ENCODE assay signal across 20 cellular contexts in the genomic region with DNA sequence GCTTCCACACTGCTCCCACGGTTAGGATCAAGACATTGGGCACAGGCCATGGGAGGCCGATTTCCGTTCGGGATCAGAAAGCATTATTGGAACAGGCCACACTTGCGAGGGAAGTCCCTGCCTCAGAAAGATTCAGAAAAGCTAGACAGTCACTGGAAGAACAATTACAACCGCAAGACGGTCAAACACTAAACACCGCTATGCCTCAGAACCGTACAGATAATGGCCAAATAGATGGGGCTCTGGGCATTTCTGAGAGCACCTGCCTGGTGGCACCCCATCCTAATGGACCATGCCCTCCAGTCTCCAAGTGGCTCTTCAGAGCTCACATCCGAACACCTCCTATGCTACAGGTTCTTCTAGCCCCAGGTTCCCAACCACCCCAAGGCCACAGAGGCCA. TPM values are rescaled to one million over a fixed set of nuclear protein-coding genes. Genes with fewer than 3 reads are reported as not detected.
DNase-seq lines count a peak whose midpoint lies in the region; ATAC-seq, FAIRE-seq and TF ChIP-seq lines count a peak whose summit lies in the region.
"Had no signal": no experiment of that assay in that cellular context is flagged by ENCODE, and none has a peak within 500 bp of the region (broad histone marks: within the 10 kb centered on the region; RNA-seq: fewer than 3 reads in every experiment).

No MANE protein-coding gene starts in this region.

- H3K27me3 ChIP-seq in ACC112 (ENCODE audit: insufficient read depth, low read length) (no peaks in the 10 kb centered on the region), GM23248 (replicated peaks; ENCODE audit: insufficient read depth) (no peaks in the 10 kb centered on the region), bronchial epithelial cell (ENCODE audit: control insufficient read depth, insufficient read depth, low read length) (no peaks in the 10 kb centered on the region)
- H3K27me3 ChIP-seq: tibial artery had no signal

- H3K36me3 ChIP-seq in ACC112 (ENCODE audit: insufficient read depth, low read length) (peaks cover 50% of the 10 kb centered on the region), GM23248 (ENCODE audit: low read depth) (peaks cover 72% of the 10 kb centered on the region), bronchial epithelial cell (ENCODE audit: control insufficient read depth, insufficient read depth, low read length) (peaks cover 22% of the 10 kb centered on the region)

- peak; percentile 84 for FAIRE-seq in bronchial epithelial cell (lab: Jason Lieb, UNC)

- no peaks in the 10 kb centered on the region for H3K9me3 Mint-ChIP-seq in osteocyte (ENCODE audit: unreplicated experiment)
- H3K9me3 Mint-ChIP-seq: activated CD4-positive, alpha-beta T cell treated with anti-CD3 and anti-CD28 coated beads, Interleukin-2, amount 10 ng/mL, durations not matched to agents 7 days and 5 days; nephron; stimulated activated memory B cell treated with anti-CD40 and anti-IgM and Interleukin-4, amounts not matched to agents 10 μg/mL and 1 μg/mL and 100 μg/mL, for 72 hours had no signal

- H3K4me2 ChIP-seq in GM23248 (ENCODE audit: unreplicated experiment): no peak overlapping the region

- peaks cover 60% of the 10 kb centered on the region for H3K36me3 Mint-ChIP-seq in osteocyte (ENCODE audit: unreplicated experiment)

- H3K4me1 ChIP-seq in ACC112 (ENCODE audit: control insufficient read depth, insufficient read depth, low read length, unreplicated experiment): peaks cover 9% of the 10 kb centered on the region
- peaks cover 16% of the 10 kb centered on the region for H3K4me1 ChIP-seq in GM23248 (ENCODE audit: insufficient read depth)
- H3K4me1 ChIP-seq: Caco-2 had no signal

- ATAC-seq in GM18505 (IDR thresholded peaks at IDR 0.05; ENCODE audit: unreplicated experiment): no peak
- no peak for ATAC-seq in GM19351 (IDR thresholded peaks at IDR 0.05; ENCODE audit: unreplicated experiment)
- ATAC-seq: stimulated activated memory B cell treated with anti-CD40 and anti-IgM and Interleukin-4, amounts not matched to agents 10 μg/mL and 1 μg/mL and 100 μg/mL, for 72 hours had no signal

- no peaks in the 10 kb centered on the region for H3K9me2 ChIP-seq in GM23248 (ENCODE audit: insufficient read depth)

- H3K79me2 ChIP-seq in ACC112 (ENCODE audit: control insufficient read depth, insufficient read depth, low read length, unreplicated experiment): peaks cover 67% of the 10 kb centered on the region
- peaks cover 99% of the 10 kb centered on the region for H3K79me2 ChIP-seq in GM23248 (ENCODE audit: insufficient read depth)

- peak overlapping the region; percentile 69; the same call in 1 of the 2 replicates for H3K9ac ChIP-seq in GM23248

- in situ Hi-C loops in GM23248 (cut with MboI): no loop called here

- no peak overlapping the region for H3K4me3 Mint-ChIP-seq in osteocyte (ENCODE audit: unreplicated experiment)
- H3K4me3 Mint-ChIP-seq: activated CD4-positive, alpha-beta T cell treated with anti-CD3 and anti-CD28 coated beads, Interleukin-2, amount 10 ng/mL, durations not matched to agents 7 days and 5 days; nephron; stimulated activated memory B cell treated with anti-CD40 and anti-IgM and Interleukin-4, amounts not matched to agents 10 μg/mL and 1 μg/mL and 100 μg/mL, for 72 hours had no signal

- 83% methylated on average over 10 of the region's 10 CpGs for WGBS in GM23248 (ENCODE audit: low coverage in 1 of 2, low lambda C conversion rate in 2 of 2, missing lambda C conversion rate in 2 of 2), 2 experiments

- no peak for TF ChIP-seq POLR2A in GM18505 (IDR thresholded peaks at IDR 0.05; ENCODE audit: borderline replicate concordance, extremely low read depth, insufficient read depth, insufficient read length)

- H3K27ac ChIP-seq in ACC112 (ENCODE audit: low read depth, low read length) (peak overlapping the region; percentile 75), GM23248 (peak overlapping the region; percentile 82)

- H2AFZ ChIP-seq in ACC112 (ENCODE audit: low read length, unreplicated experiment): no peak overlapping the region
- no peak overlapping the region for H2AFZ ChIP-seq in GM23248

- no peaks in the 10 kb centered on the region for H3K9me3 ChIP-seq in GM23248 (ENCODE audit: low read depth)
- H3K9me3 ChIP-seq: Caco-2, tibial artery had no signal

- DNase-seq in GM23248: peak; percentile 2
- no peak for DNase-seq in bronchial epithelial cell (ENCODE audit: low read depth)
- no peak for DNase-seq in osteocyte (ENCODE audit: extremely low spot score, unreplicated experiment)
- no peak for DNase-seq in LoVo (ENCODE audit: low spot score)
- DNase-seq in COR-L47 (lab: John Stamatoyannopoulos, UW): no peak
- DNase-seq: activated CD4-positive, alpha-beta T cell treated with anti-CD3 and anti-CD28 coated beads, Interleukin-2, amount 10 ng/mL, durations not matched to agents 7 days and 5 days; activated CD8-positive, alpha-beta memory T cell treated with anti-CD3 and anti-CD28 coated beads, Interleukin-2, amount 50 U/mL, for 4 hours; activated gamma-delta T cell; Caco-2; effector CD4-positive, alpha-beta T cell; islet precursor cell; NCI-H1436; NCI-H526 treated with DMSO at 0.1 percent for 48 hours; retina had no signal

- H4K20me1 ChIP-seq in GM23248 (ENCODE audit: insufficient read depth): no peaks in the 10 kb centered on the region

- peaks cover 31% of the 10 kb centered on the region for H3K4me1 Mint-ChIP-seq in osteocyte (ENCODE audit: unreplicated experiment)
- H3K4me1 Mint-ChIP-seq: activated CD4-positive, alpha-beta T cell treated with anti-CD3 and anti-CD28 coated beads, Interleukin-2, amount 10 ng/mL, durations not matched to agents 7 days and 5 days had no signal

- H3K27ac Mint-ChIP-seq in osteocyte (ENCODE audit: unreplicated experiment): peak overlapping the region; percentile 79
- H3K27ac Mint-ChIP-seq: nephron had no signal

- peaks cover 12% of the 10 kb centered on the region for H3F3A ChIP-seq in GM23248 (ENCODE audit: insufficient read depth)

- H3K27me3 Mint-ChIP-seq in osteocyte (ENCODE audit: unreplicated experiment): no peaks in the 10 kb centered on the region
- H3K27me3 Mint-ChIP-seq: activated CD4-positive, alpha-beta T cell treated with anti-CD3 and anti-CD28 coated beads, Interleukin-2, amount 10 ng/mL, durations not matched to agents 7 days and 5 days; stimulated activated memory B cell treated with anti-CD40 and anti-IgM and Interleukin-4, amounts not matched to agents 10 μg/mL and 1 μg/mL and 100 μg/mL, for 72 hours had no signal

- no peak overlapping the region for H3K4me3 ChIP-seq in ACC112 (ENCODE audit: low read depth, low read length)
- no peak overlapping the region for H3K4me3 ChIP-seq in GM23248
- no peak overlapping the region for H3K4me3 ChIP-seq in bronchial epithelial cell (ENCODE audit: low read depth, low read length)
- H3K4me3 ChIP-seq: tibial artery had no signal

- TF ChIP-seq CTCF in bronchial epithelial cell (IDR thresholded peaks at IDR 0.05; ENCODE audit: insufficient read depth, low read length, severe bottlenecking) (no peak), osteocyte (IDR thresholded peaks at IDR 0.05) (no peak)

RNA-seq across cellular contexts. Expression of gene SSH1, which starts 42.0 kb away (rescaled TPM):
- 21.9 and 33.5 TPM in 2 replicates for total RNA-seq in GM23248 (2014; rRNA removed; shearing (Covaris generic))
- polyA plus RNA-seq in GM23248 (2016; fragmentation: Nextera tagmentation; extraction: Ambion mirVana): 44.0 and 49.0 TPM in 2 replicates
- total RNA-seq in bronchial epithelial cell (7.1 and 8.1 TPM in 2 replicates), osteocyte (96.9 and 109 TPM in 2 replicates)
